ENCODE assay signal across 1 cellular context in the genomic region with DNA sequence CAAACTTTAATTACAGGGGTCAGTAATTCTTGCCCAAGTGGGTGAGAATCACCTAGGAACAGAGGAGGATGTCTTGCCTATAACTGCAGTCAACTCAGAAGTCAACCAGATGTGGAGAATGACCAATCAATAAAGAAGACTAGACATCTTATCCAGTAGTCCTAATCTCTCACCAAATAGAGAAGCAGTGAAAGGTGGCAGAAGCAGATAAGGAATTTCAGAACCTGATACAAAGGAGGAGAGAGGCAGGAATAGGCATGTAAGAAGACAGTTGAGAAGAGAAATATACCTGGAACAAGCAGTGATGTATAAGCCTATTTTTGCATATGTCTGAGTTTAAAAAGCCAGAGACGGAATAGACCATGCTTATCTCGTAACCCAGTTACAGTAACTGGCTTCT.
TF ChIP-seq lines count a peak whose summit lies in the region.

No MANE protein-coding gene starts in this region.

TF ChIP-seq in K562, 482 proteins besides CTCF, POLR2A, EP300 and RAD21 (continued from another document and continues in another):
- TF ChIP-seq ZBTB11 (CRISPR knock-in tag; IDR thresholded peaks at IDR 0.05) (no peak), RNF219 (CRISPR knock-in tag; IDR thresholded peaks at IDR 0.05) (no peak), ZZZ3 (IDR thresholded peaks at IDR 0.05) (no peak), CUX1 (CRISPR knock-in tag; IDR thresholded peaks at IDR 0.05) (no peak), ZKSCAN8 (CRISPR knock-in tag; IDR thresholded peaks at IDR 0.05) (no peak), ZNF639 (CRISPR knock-in tag; conservative IDR thresholded peaks at IDR 0.05 in 1 of 2, IDR thresholded peaks at IDR 0.05 in 1 of 2) (no peak), JUND (IDR thresholded peaks at IDR 0.05; ENCODE audit: borderline replicate concordance, low read depth, low read length) (no peak; the same call in 1 of the 2 replicates), JUND (tag; IDR thresholded peaks at IDR 0.05; ENCODE audit: borderline replicate concordance, low read depth, low read length) (no peak), HDAC8 (tag; IDR thresholded peaks at IDR 0.05) (no peak), EGR1 (conservative IDR thresholded peaks at IDR 0.05) (no peak), ZNF217 (CRISPR knock-in tag; IDR thresholded peaks at IDR 0.05) (no peak), HNRNPH1 (optimal IDR thresholded peaks at IDR 0.05; ENCODE audit: low read depth, low read length) (no peak), ZSCAN32 (CRISPR knock-in tag; IDR thresholded peaks at IDR 0.05) (no peak), EZH2 (IDR thresholded peaks at IDR 0.05; ENCODE audit: borderline replicate concordance, low read depth, low read length) (no peak), HMGXB4 (CRISPR knock-in tag; IDR thresholded peaks at IDR 0.05) (no peak), RBM17 (IDR thresholded peaks at IDR 0.05; ENCODE audit: borderline replicate concordance, low read depth, low read length) (no peak), ZNF76 (CRISPR knock-in tag; IDR thresholded peaks at IDR 0.05; ENCODE audit: borderline replicate concordance) (no peak), RBM34 (IDR thresholded peaks at IDR 0.05; ENCODE audit: borderline replicate concordance, insufficient read depth, low read length) (no peak), HDAC2 (IDR thresholded peaks at IDR 0.05) (no peak; the same call in 1 of the 2 replicates), DLX4 (CRISPR knock-in tag; IDR thresholded peaks at IDR 0.05) (no peak), EP400 (IDR thresholded peaks at IDR 0.05) (no peak), ZNF449 (CRISPR knock-in tag; IDR thresholded peaks at IDR 0.05) (no peak), CTCFL (IDR thresholded peaks at IDR 0.05; ENCODE audit: borderline replicate concordance, insufficient read depth, low read depth, low read length, poor library complexity, severe bottlenecking) (no peak), TARDBP (IDR thresholded peaks at IDR 0.05) (no peak), RBM15 (IDR thresholded peaks at IDR 0.05; ENCODE audit: insufficient read depth, low read length) (no peak), ZEB2 (IDR thresholded peaks at IDR 0.05) (peak; percentile 87), TRIM28 (IDR thresholded peaks at IDR 0.05) (no peak), NCOA4 (IDR thresholded peaks at IDR 0.05; ENCODE audit: partially characterized antibody) (no peak), E2F1 (CRISPR knock-in tag; IDR thresholded peaks at IDR 0.05) (no peak), MTA1 (IDR thresholded peaks at IDR 0.05; ENCODE audit: borderline replicate concordance) (peak; percentile 86), CSDE1 (IDR thresholded peaks at IDR 0.05) (no peak)
- TF ChIP-seq, protein P1, sequence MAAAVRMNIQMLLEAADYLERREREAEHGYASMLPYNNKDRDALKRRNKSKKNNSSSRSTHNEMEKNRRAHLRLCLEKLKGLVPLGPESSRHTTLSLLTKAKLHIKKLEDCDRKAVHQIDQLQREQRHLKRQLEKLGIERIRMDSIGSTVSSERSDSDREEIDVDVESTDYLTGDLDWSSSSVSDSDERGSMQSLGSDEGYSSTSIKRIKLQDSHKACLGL (CRISPR knock-in tag; IDR thresholded peaks at IDR 0.05; ENCODE audit: borderline replicate concordance, poor library complexity, severe bottlenecking): no peak
